Comparison of ENCODE assay signal across 27 cellular contexts in the genomic region with DNA sequence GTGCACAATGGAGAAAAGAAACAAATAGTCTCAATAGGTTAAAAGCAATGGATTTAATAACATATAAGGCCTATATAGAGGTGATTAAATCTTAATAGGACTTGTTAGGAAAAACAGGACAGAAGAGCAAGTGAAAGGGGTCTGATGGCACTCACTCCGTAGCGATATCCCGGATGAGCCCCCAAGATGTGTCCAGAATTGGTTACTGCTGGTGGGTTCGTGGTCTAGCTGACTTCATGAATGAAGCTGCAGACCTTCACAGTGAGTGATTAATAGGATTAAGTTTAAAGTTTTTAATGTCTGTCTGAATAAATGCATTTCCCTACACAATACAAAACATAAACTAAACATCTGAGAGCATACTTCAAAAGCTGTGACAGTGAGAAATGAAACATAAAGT.
"Had no signal": no experiment of that assay in that cellular context is flagged by ENCODE, and none has a peak within 500 bp of the region (broad histone marks: within the 10 kb centered on the region; RNA-seq: fewer than 3 reads in every experiment).

No MANE protein-coding gene starts in this region.

- H3K4me1 ChIP-seq: adrenal gland, gastroesophageal sphincter, lower lobe of right lung, right lobe of liver, testis, transverse colon had no signal

- H3K4me3 Mint-ChIP-seq: activated B cell treated with CpG ODN at 0.5 μM for 24 hours; activated naive CD4-positive, alpha-beta T cell treated with anti-CD3 and anti-CD28 coated beads for 36 hours; activated naive CD8-positive, alpha-beta T cell treated with anti-CD3 and anti-CD28 coated beads for 36 hours; activated T-helper 1 cell treated with anti-CD3 and anti-CD28 coated beads, Interleukin-12 subunit alpha, Interleukin-12 subunit beta, Interleukin-2, Interleukin-4 antibody, amounts not matched to agents 30 ng/mL and 10 ng/mL and 1 ng/mL, durations not matched to agents 14 hours and 24 hours and 36 hours; brain; effector memory CD8-positive, alpha-beta T cell; natural killer cell had no signal

- ATAC-seq: effector memory CD8-positive, alpha-beta T cell; gastroesophageal sphincter; left lobe of liver; lower lobe of right lung; natural killer cell; right lobe of liver; stimulated activated naive CD8-positive, alpha-beta T cell treated with anti-CD3 and anti-CD28 coated beads, Interleukin-15, Interleukin-2, amounts not matched to agents 100 U/mL and 50 U/mL, for 24 hours had no signal

- DNase-seq: activated B cell treated with CpG ODN at 0.5 μM for 24 hours; activated CD4-positive, alpha-beta T cell treated with anti-CD3 and anti-CD28 coated beads for 4 hours; activated CD4-positive, alpha-beta T cell treated with anti-CD3 and anti-CD28 coated beads, Interleukin-2, amount 50 U/mL, for 4 hours; activated CD8-positive, alpha-beta memory T cell treated with anti-CD3 and anti-CD28 coated beads, Interleukin-2, amount 50 U/mL, for 4 hours; activated effector memory CD4-positive, alpha-beta T cell treated with anti-CD3 and anti-CD28 coated beads, Interleukin-2, amount 50 U/mL, for 16 hours; activated naive CD4-positive, alpha-beta T cell treated with anti-CD3 and anti-CD28 coated beads for 36 hours; activated naive CD8-positive, alpha-beta T cell treated with anti-CD3 and anti-CD28 coated beads for 36 hours; activated T-cell treated with anti-CD3 and anti-CD28 coated beads, Interleukin-2, amount 50 U/mL, for 1 hour; adrenal gland; aorta; cortex of kidney; effector memory CD8-positive, alpha-beta T cell; head of caudate nucleus; hippocampal formation; lower lobe of right lung; midbrain; natural killer cell; right lobe of liver; stimulated activated CD4-positive, alpha-beta T cell treated with anti-CD3 and anti-CD28 coated beads, Interleukin-2, amount 100 ng/mL, for 48 hours; stimulated activated naive CD8-positive, alpha-beta T cell treated with anti-CD3 and anti-CD28 coated beads, Interleukin-15, Interleukin-2, amounts not matched to agents 100 U/mL and 50 U/mL, for 24 hours; T-helper 2 cell; testis; transverse colon had no signal

- H3K36me3 ChIP-seq: adrenal gland, gastroesophageal sphincter, lower lobe of right lung, right lobe of liver, transverse colon had no signal

- H3K27me3 Mint-ChIP-seq: activated B cell treated with CpG ODN at 0.5 μM for 24 hours; activated naive CD8-positive, alpha-beta T cell treated with anti-CD3 and anti-CD28 coated beads for 36 hours; effector memory CD8-positive, alpha-beta T cell had no signal

- H3K4me1 Mint-ChIP-seq: activated B cell treated with CpG ODN at 0.5 μM for 24 hours; activated naive CD8-positive, alpha-beta T cell treated with anti-CD3 and anti-CD28 coated beads for 36 hours; brain; natural killer cell had no signal

- H3K27ac Mint-ChIP-seq: activated B cell treated with CpG ODN at 0.5 μM for 24 hours; activated naive CD4-positive, alpha-beta T cell treated with anti-CD3 and anti-CD28 coated beads for 36 hours; activated naive CD8-positive, alpha-beta T cell treated with anti-CD3 and anti-CD28 coated beads for 36 hours; activated T-helper 1 cell treated with anti-CD3 and anti-CD28 coated beads, Interleukin-12 subunit alpha, Interleukin-12 subunit beta, Interleukin-2, Interleukin-4 antibody, amounts not matched to agents 30 ng/mL and 10 ng/mL and 1 ng/mL, durations not matched to agents 14 hours and 24 hours and 36 hours; brain; effector memory CD8-positive, alpha-beta T cell; natural killer cell had no signal

- H3K27me3 ChIP-seq: adrenal gland, gastroesophageal sphincter, right lobe of liver, testis, transverse colon had no signal

- H3K9me3 ChIP-seq: adrenal gland, right lobe of liver, testis had no signal

- H3K27ac ChIP-seq: adrenal gland, gastroesophageal sphincter, lower lobe of right lung, right lobe of liver, testis, transverse colon had no signal

- H3K4me3 ChIP-seq: adrenal gland, gastroesophageal sphincter, lower lobe of right lung, right lobe of liver, testis, transverse colon had no signal
